In the genomic region with DNA sequence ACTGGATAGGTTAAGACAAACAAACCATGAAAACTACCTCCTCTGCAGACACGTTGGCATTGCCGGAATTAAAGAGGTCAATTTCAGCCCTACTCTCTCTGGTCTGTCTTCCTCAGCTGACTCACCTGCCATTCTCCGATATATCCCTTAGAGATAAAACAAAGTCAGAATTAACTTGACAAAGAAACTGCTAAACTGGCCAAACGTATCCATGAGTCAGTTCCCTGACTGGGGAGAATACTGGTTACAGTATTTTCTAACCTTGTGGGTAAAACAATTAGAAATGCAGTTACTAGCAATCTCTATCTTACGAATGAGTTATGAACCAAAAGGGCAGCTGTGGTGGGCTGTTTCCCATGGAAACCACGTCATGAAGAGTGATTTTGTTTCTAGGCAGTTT, we compare ENCODE assay signal across 1 cellular context.
TF ChIP-seq lines count a peak whose summit lies in the region.

No MANE protein-coding gene starts in this region.

TF ChIP-seq in K562, 482 proteins besides CTCF, POLR2A, EP300 and RAD21 (continued from another document):
- TF ChIP-seq, protein P1, sequence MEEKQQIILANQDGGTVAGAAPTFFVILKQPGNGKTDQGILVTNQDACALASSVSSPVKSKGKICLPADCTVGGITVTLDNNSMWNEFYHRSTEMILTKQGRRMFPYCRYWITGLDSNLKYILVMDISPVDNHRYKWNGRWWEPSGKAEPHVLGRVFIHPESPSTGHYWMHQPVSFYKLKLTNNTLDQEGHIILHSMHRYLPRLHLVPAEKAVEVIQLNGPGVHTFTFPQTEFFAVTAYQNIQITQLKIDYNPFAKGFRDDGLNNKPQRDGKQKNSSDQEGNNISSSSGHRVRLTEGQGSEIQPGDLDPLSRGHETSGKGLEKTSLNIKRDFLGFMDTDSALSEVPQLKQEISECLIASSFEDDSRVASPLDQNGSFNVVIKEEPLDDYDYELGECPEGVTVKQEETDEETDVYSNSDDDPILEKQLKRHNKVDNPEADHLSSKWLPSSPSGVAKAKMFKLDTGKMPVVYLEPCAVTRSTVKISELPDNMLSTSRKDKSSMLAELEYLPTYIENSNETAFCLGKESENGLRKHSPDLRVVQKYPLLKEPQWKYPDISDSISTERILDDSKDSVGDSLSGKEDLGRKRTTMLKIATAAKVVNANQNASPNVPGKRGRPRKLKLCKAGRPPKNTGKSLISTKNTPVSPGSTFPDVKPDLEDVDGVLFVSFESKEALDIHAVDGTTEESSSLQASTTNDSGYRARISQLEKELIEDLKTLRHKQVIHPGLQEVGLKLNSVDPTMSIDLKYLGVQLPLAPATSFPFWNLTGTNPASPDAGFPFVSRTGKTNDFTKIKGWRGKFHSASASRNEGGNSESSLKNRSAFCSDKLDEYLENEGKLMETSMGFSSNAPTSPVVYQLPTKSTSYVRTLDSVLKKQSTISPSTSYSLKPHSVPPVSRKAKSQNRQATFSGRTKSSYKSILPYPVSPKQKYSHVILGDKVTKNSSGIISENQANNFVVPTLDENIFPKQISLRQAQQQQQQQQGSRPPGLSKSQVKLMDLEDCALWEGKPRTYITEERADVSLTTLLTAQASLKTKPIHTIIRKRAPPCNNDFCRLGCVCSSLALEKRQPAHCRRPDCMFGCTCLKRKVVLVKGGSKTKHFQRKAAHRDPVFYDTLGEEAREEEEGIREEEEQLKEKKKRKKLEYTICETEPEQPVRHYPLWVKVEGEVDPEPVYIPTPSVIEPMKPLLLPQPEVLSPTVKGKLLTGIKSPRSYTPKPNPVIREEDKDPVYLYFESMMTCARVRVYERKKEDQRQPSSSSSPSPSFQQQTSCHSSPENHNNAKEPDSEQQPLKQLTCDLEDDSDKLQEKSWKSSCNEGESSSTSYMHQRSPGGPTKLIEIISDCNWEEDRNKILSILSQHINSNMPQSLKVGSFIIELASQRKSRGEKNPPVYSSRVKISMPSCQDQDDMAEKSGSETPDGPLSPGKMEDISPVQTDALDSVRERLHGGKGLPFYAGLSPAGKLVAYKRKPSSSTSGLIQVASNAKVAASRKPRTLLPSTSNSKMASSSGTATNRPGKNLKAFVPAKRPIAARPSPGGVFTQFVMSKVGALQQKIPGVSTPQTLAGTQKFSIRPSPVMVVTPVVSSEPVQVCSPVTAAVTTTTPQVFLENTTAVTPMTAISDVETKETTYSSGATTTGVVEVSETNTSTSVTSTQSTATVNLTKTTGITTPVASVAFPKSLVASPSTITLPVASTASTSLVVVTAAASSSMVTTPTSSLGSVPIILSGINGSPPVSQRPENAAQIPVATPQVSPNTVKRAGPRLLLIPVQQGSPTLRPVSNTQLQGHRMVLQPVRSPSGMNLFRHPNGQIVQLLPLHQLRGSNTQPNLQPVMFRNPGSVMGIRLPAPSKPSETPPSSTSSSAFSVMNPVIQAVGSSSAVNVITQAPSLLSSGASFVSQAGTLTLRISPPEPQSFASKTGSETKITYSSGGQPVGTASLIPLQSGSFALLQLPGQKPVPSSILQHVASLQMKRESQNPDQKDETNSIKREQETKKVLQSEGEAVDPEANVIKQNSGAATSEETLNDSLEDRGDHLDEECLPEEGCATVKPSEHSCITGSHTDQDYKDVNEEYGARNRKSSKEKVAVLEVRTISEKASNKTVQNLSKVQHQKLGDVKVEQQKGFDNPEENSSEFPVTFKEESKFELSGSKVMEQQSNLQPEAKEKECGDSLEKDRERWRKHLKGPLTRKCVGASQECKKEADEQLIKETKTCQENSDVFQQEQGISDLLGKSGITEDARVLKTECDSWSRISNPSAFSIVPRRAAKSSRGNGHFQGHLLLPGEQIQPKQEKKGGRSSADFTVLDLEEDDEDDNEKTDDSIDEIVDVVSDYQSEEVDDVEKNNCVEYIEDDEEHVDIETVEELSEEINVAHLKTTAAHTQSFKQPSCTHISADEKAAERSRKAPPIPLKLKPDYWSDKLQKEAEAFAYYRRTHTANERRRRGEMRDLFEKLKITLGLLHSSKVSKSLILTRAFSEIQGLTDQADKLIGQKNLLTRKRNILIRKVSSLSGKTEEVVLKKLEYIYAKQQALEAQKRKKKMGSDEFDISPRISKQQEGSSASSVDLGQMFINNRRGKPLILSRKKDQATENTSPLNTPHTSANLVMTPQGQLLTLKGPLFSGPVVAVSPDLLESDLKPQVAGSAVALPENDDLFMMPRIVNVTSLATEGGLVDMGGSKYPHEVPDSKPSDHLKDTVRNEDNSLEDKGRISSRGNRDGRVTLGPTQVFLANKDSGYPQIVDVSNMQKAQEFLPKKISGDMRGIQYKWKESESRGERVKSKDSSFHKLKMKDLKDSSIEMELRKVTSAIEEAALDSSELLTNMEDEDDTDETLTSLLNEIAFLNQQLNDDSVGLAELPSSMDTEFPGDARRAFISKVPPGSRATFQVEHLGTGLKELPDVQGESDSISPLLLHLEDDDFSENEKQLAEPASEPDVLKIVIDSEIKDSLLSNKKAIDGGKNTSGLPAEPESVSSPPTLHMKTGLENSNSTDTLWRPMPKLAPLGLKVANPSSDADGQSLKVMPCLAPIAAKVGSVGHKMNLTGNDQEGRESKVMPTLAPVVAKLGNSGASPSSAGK (IDR thresholded peaks at IDR 0.05) = no peak
- no peak for TF ChIP-seq SNRNP70 (optimal IDR thresholded peaks at IDR 0.05; ENCODE audit: low read depth, low read length)
